In genomic region chr20:36439040-36439730, GRCh38 we compare ENCODE assay signal across 8 cellular contexts.
DNase-seq lines count a peak whose midpoint lies in the region; ATAC-seq and TF ChIP-seq lines count a peak whose summit lies in the region.

No MANE protein-coding gene starts in this region.

- peaks cover 13% of the 10 kb centered on the region for H3K27me3 Mint-ChIP-seq in CD4-positive, alpha-beta T cell

- H3K27me3 ChIP-seq in CD4-positive, alpha-beta T cell (ENCODE audit: control insufficient read depth, insufficient read depth, low read length) = no peaks in the 10 kb centered on the region
- H3K27me3 ChIP-seq in Panc1 (ENCODE audit: control insufficient read depth, insufficient read depth, low read length) (no peaks in the 10 kb centered on the region), upper lobe of right lung (no peaks in the 10 kb centered on the region)

- intact Hi-C loops in CD4-positive, alpha-beta T cell (cut with DNase I, micrococcal nuclease) = loop anchor here (1.0 to 2.0 kb wide), 2 partner anchors 236 to 446 kb away; no protein-coding TSS in a partner anchor
- intact Hi-C loops in Panc1 (cut with micrococcal nuclease; ENCODE audit: unreplicated experiment) (loop anchor here (1.0 to 2.0 kb wide), 2 partner anchors 166 to 236 kb away; no protein-coding TSS in a partner anchor), upper lobe of right lung (cut with DNase I) (no loop called here)

- H3K27ac ChIP-seq in CD4-positive, alpha-beta T cell (ENCODE audit: low read depth, low read length) = no peak overlapping the region
- H3K27ac ChIP-seq in Panc1 (ENCODE audit: low read length) = no peak overlapping the region
- H3K27ac ChIP-seq in upper lobe of right lung = no peak overlapping the region

- H3K4me3 Mint-ChIP-seq in CD4-positive, alpha-beta T cell = no peak overlapping the region

- TF ChIP-seq CTCF in CD4-positive, alpha-beta T cell (IDR thresholded peaks at IDR 0.05) = peak; percentile 83
- TF ChIP-seq CTCF in Panc1 (IDR thresholded peaks at IDR 0.05) = peak; percentile 93
- peak in 1 of 3 donors; percentile 21 for TF ChIP-seq CTCF in omental fat pad (IDR thresholded peaks at IDR 0.05)
- peak; percentile 79 for TF ChIP-seq CTCF in upper lobe of right lung (IDR thresholded peaks at IDR 0.05)

- peak; percentile 44 to 71 (median 51) for DNase-seq in CD4-positive, alpha-beta T cell
- DNase-seq in HK-2 (ENCODE audit: unreplicated experiment) (peak; percentile 76), Panc1 (ENCODE audit: low read depth, low spot score) (no peak), fibroblast of the conjunctiva (ENCODE audit: low read depth) (peak; percentile 33), omental fat pad (ENCODE audit: low spot score) (peak; percentile 76), upper lobe of right lung (peak; percentile 80)
- peak; percentile 27 to 32 for DNase-seq in activated T-helper 1 cell treated with anti-CD3 and anti-CD28 coated beads, Interleukin-2, amount 50 U/mL, for 16 hours (ENCODE audit: low read depth in 1 of 2, low spot score in 1 of 2)

- CTCF ChIA-PET in CD4-positive, alpha-beta T cell (lab: Charles Lee) = interaction anchor here (0.5 to 2.7 kb wide), 15 partner anchors 9 to 1011 kb away, joined by 3 to 19 read pairs (median 3); no protein-coding TSS in a partner anchor
- CTCF ChIA-PET in Panc1 (lab: Charles Lee) = interaction anchor here (0.5 to 1.5 kb wide), 9 partner anchors 13 to 277 kb away, joined by 3 to 21 read pairs (median 4); no protein-coding TSS in a partner anchor

- H3K4me1 ChIP-seq in Panc1 (ENCODE audit: control insufficient read depth, insufficient read depth, low read length) (no peaks in the 10 kb centered on the region; the same call in 1 of the 2 replicates), upper lobe of right lung (no peaks in the 10 kb centered on the region)

- in situ Hi-C loops in Panc1 (cut with HindIII; ENCODE audit: low pct_unique_long_range_greater_than_20kb, low sequenced_read_pairs) = no loop called here

- H3K4me3 ChIP-seq in Panc1 (ENCODE audit: low read depth in 2 of 2, low read length in 2 of 2) = no peak overlapping the region
- no peak overlapping the region for H3K4me3 ChIP-seq in upper lobe of right lung

- no peaks in the 10 kb centered on the region for H3K9me3 Mint-ChIP-seq in CD4-positive, alpha-beta T cell

- no peaks in the 10 kb centered on the region for H3K36me3 Mint-ChIP-seq in CD4-positive, alpha-beta T cell (ENCODE audit: low read depth)

- H3K4me1 Mint-ChIP-seq in CD4-positive, alpha-beta T cell (ENCODE audit: low read depth) = peaks cover 4% of the 10 kb centered on the region

- no peak overlapping the region for H3K27ac Mint-ChIP-seq in CD4-positive, alpha-beta T cell

- H3K36me3 ChIP-seq in Panc1 (ENCODE audit: control insufficient read depth, insufficient read depth, low read length) = no peaks in the 10 kb centered on the region
- no peaks in the 10 kb centered on the region for H3K36me3 ChIP-seq in upper lobe of right lung

- BruUV-seq in Panc1 (replicated peaks; lab: Mats Ljungman, UMichigan) = no TSS peak

- ATAC-seq in CD4-positive, alpha-beta T cell (ENCODE audit: poor library complexity) = peak; percentile 28
- ATAC-seq in Panc1 (peak; percentile 71), omental fat pad (ENCODE audit: low FRiP score) (no peak), upper lobe of right lung (peak; percentile 71), GM21528 (IDR thresholded peaks at IDR 0.05; ENCODE audit: low FRiP score, unreplicated experiment) (no peak)

- POLR2A ChIA-PET in CD4-positive, alpha-beta T cell (lab: Charles Lee) = interaction anchor here (0.9 kb wide), 1 partner anchor 236 kb away, joined by 3 read pairs; no protein-coding TSS in a partner anchor
- POLR2A ChIA-PET in Panc1 (lab: Charles Lee) = no interaction called here

- H3K9me3 ChIP-seq in CD4-positive, alpha-beta T cell (ENCODE audit: control insufficient read depth, low read length) = no peaks in the 10 kb centered on the region
- H3K9me3 ChIP-seq in Panc1 (ENCODE audit: control insufficient read depth, insufficient read depth, low read depth, low read length) = no peaks in the 10 kb centered on the region
- H3K9me3 ChIP-seq in upper lobe of right lung = no peaks in the 10 kb centered on the region

Comparison
In these comparisons a context has a peak if more than half of its experiments do, and no peak if none do; other contexts are left out.
1. ATAC-seq: peak in CD4-positive, alpha-beta T cell (single experiment), Panc1 (single experiment) and upper lobe of right lung (single experiment); none in omental fat pad (single experiment) and GM21528 (single experiment).